In the genomic region with DNA sequence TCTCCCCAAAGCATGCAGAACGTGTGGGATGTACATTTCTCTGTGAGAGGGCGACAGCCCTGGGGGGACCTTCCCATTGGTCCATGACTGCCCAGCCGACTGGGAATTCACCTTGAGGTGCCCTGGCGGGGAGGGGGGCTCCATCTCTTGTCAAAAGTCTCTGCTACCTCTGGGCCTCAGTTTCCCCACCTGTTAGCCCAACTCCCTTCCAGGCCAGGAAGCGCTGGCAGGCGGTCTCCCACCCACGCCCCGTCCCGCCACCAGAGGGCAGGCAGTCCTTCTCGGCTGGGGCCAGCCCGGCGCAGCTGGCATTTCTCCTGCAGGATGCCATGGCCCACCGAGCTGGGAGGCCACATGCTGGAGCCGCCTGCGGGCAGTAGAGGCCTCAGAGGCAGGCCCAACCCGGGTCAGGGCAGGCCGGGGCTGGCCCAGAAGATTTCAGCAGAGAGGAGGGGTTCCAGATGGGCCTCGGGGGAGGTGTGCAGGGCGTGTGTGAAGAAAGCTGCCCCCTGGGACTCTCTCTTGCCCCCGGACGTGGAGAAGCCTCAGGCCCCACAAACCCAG, we compare ENCODE assay signal across 8 cellular contexts. TPM values are rescaled to one million over a fixed set of nuclear protein-coding genes. Genes with fewer than 3 reads are reported as not detected.
DNase-seq lines count a peak whose midpoint lies in the region; ATAC-seq and TF ChIP-seq lines count a peak whose summit lies in the region.

No MANE protein-coding gene starts in this region.

- no peaks in the 10 kb centered on the region for H3K4me1 ChIP-seq in right cardiac atrium (ENCODE audit: control insufficient read depth, insufficient read depth, low read length)

- H3K9me3 ChIP-seq in right cardiac atrium (ENCODE audit: control insufficient read depth, low read length): no peaks in the 10 kb centered on the region

- peak; percentile 74 for TF ChIP-seq CTCF in astrocyte of the cerebellum (IDR thresholded peaks at IDR 0.05; ENCODE audit: low read depth, low read length, missing control alignments)

- ATAC-seq in HG03108 (IDR thresholded peaks at IDR 0.05; ENCODE audit: unreplicated experiment): peak; percentile 28
- ATAC-seq in right cardiac atrium: no peak
- ATAC-seq in GM21619 (IDR thresholded peaks at IDR 0.05; ENCODE audit: unreplicated experiment): no peak

- in situ Hi-C loops in astrocyte of the cerebellum (cut with HindIII; ENCODE audit: low sequenced_read_pairs): no loop called here

- intact Hi-C loops in right cardiac atrium (cut with DNase I): no loop called here

- WGBS in right cardiac atrium: 33% methylated on average over 21 of the region's 21 CpGs

- DNase-seq in CD1c-positive myeloid dendritic cell (ENCODE audit: extremely low spot score) (peak; percentile 68), SW480 (ENCODE audit: low spot score) (peak; percentile 54), astrocyte of the cerebellum (ENCODE audit: low read depth) (no peak), right cardiac atrium (peak; percentile 68 to 86 (median 86)), amniotic stem cell (lab: John Stamatoyannopoulos, UW) (no peak)
- peak; percentile 55 to 57 for DNase-seq in stimulated activated CD4-positive, alpha-beta T cell treated with anti-CD3 and anti-CD28 coated beads, Interleukin-15, amount 100 ng/mL, for 1 hour (ENCODE audit: low read depth in 1 of 2, low spot score in 1 of 2)

- no peak overlapping the region for H3K27ac ChIP-seq in right cardiac atrium (ENCODE audit: low read length)

- H3K27me3 ChIP-seq in right cardiac atrium (ENCODE audit: control insufficient read depth, insufficient read depth): no peaks in the 10 kb centered on the region

- H3K4me3 ChIP-seq in astrocyte of the cerebellum (ENCODE audit: low read depth, low read length) (no peak overlapping the region), right cardiac atrium (ENCODE audit: low read length) (no peak overlapping the region)

RNA-seq across cellular contexts. Expression of gene CD7, which starts 16.6 kb away (rescaled TPM):
- total RNA-seq in right cardiac atrium: 1 to 10 TPM in 2 of 4 donors, under 1 TPM in 2; 0.31 to 1.4 (median 0.80) TPM
- polyA plus RNA-seq in right cardiac atrium: 0.45 TPM

RNA-seq across cellular contexts. Expression of gene CSNK1D, which starts 27.3 kb away (rescaled TPM):
- total RNA-seq in right cardiac atrium: 10 to 100 TPM; 68.8 to 81.7 (median 77.4) TPM
- 61.7 TPM for polyA plus RNA-seq in right cardiac atrium

RNA-seq across cellular contexts. Expression of gene SECTM1, which starts 32.8 kb away (rescaled TPM):
- total RNA-seq in right cardiac atrium: 1 to 10 TPM; 2.8 to 5.7 (median 3.3) TPM
- 2.5 TPM for polyA plus RNA-seq in right cardiac atrium

RNA-seq across cellular contexts. Expression of gene TEX19, which starts 58.3 kb away (rescaled TPM):
- total RNA-seq in right cardiac atrium: not detected
- not detected for polyA plus RNA-seq in right cardiac atrium

Comparison
In these comparisons a context has a peak if more than half of its experiments do, and no peak if none do; other contexts are left out.
1. DNase-seq: peak in CD1c-positive myeloid dendritic cell (single experiment), SW480 (single experiment), right cardiac atrium (3 of 3) and stimulated activated CD4-positive, alpha-beta T cell treated with anti-CD3 and anti-CD28 coated beads, Interleukin-15, amount 100 ng/mL, for 1 hour (2 of 2); none in astrocyte of the cerebellum (single experiment) and amniotic stem cell (single experiment).